In the genomic region with DNA sequence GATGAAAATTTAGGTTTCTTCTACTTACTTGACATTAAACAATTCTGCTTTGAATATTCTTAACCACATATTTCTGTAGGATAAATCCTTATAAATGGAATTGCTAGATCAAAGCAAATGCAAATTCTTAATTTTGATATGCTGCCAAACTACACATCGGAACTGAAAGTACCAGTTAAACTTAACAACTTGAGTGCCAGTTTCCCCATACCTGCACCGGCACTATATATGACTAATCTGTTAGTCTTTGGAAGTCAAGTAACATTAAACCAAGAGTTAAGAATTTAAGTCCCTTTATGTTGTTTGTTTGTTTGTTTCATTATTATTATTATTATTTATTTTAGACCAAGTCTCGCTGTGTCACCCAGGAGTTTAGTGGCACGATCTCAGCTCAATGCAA, we compare ENCODE assay signal across 19 cellular contexts.
DNase-seq lines count a peak whose midpoint lies in the region; ATAC-seq and TF ChIP-seq lines count a peak whose summit lies in the region.
"Had no signal": no experiment of that assay in that cellular context is flagged by ENCODE, and none has a peak within 500 bp of the region (broad histone marks: within the 10 kb centered on the region; RNA-seq: fewer than 3 reads in every experiment).

No MANE protein-coding gene starts in this region.

- H3K27me3 ChIP-seq in PC-3 (ENCODE audit: low read length) (no peaks in the 10 kb centered on the region), heart left ventricle (no peaks in the 10 kb centered on the region)
- H3K27me3 ChIP-seq: BE2C had no signal

- no peaks in the 10 kb centered on the region for H4K20me1 ChIP-seq in PC-3 (ENCODE audit: low read length)

- intact Hi-C loops in PC-3 (cut with micrococcal nuclease): no loop called here
- intact Hi-C loops in heart left ventricle (cut with DNase I): no loop called here

- H3K4me2 ChIP-seq in PC-3 (ENCODE audit: low read length): no peak overlapping the region
- H3K4me2 ChIP-seq: GM23338 had no signal

- BruUV-seq in PC-3 (replicated peaks; lab: Mats Ljungman, UMichigan): no TSS peak

- 79 to 84% (median 82%) methylated on average over 4 of the region's 4 CpGs for WGBS in heart left ventricle, 4 donors

- H3F3A ChIP-seq in PC-3 (ENCODE audit: low read length, unreplicated experiment): no peaks in the 10 kb centered on the region

- no peak for ATAC-seq in PC-3
- ATAC-seq in esophagus mucosa: peak; percentile 75
- no peak for ATAC-seq in heart left ventricle
- ATAC-seq in GM21786 (IDR thresholded peaks at IDR 0.05; ENCODE audit: unreplicated experiment): no peak
- ATAC-seq: GM23338, HepG2 had no signal

- POLR2A ChIA-PET in PC-3 (lab: Charles Lee; ENCODE audit: unreplicated experiment): no interaction called here

- TF ChIP-seq CTCF in PC-3 (conservative IDR thresholded peaks at IDR 0.05; ENCODE audit: low read depth, low read length) (no peak), heart left ventricle (IDR thresholded peaks at IDR 0.05) (no peak)

- H3K36me3 ChIP-seq in PC-3 (ENCODE audit: low read depth, low read length) (no peaks in the 10 kb centered on the region), heart left ventricle (no peaks in the 10 kb centered on the region)
- H3K36me3 ChIP-seq: BE2C had no signal

- H3K9ac ChIP-seq in PC-3 (ENCODE audit: low read length): no peak overlapping the region

- CTCF ChIA-PET in PC-3 (lab: Charles Lee): no interaction called here

- H3K27ac ChIP-seq in PC-3 (ENCODE audit: low read length) (no peak overlapping the region), heart left ventricle (no peak overlapping the region)

- H3K9me3 ChIP-seq in PC-3 (ENCODE audit: low read length): no peaks in the 10 kb centered on the region
- H3K9me3 ChIP-seq in heart left ventricle: no peaks in the 10 kb centered on the region
- H3K9me3 ChIP-seq: BE2C had no signal

- H3K4me1 ChIP-seq in PC-3 (ENCODE audit: insufficient read depth, low read length): peaks cover 7% of the 10 kb centered on the region; the same call in 1 of the 2 replicates
- H3K4me1 ChIP-seq in heart left ventricle: no peaks in the 10 kb centered on the region
- H3K4me1 ChIP-seq: BE2C had no signal

- H3K4me3 ChIP-seq in PC-3 (ENCODE audit: low read length) (no peak overlapping the region), heart left ventricle (no peak overlapping the region)
- H3K4me3 ChIP-seq: GM23338 had no signal

- peak; percentile 36 for DNase-seq in HPDE6-E6E7 (ENCODE audit: extremely low spot score)
- peak; percentile 41 for DNase-seq in PC-3
- no peak for DNase-seq in heart left ventricle
- no peak for DNase-seq in mesenteric fat pad (ENCODE audit: low spot score)
- no peak for DNase-seq in erythroblast (lab: John Stamatoyannopoulos, UW)
- DNase-seq: ACHN; BE2C; C1 segment of cervical spinal cord; CD4-positive, CD25-positive, alpha-beta regulatory T cell; CD8-positive, alpha-beta memory T cell; COR-L47; DMS79; GDM1; HCEC 1CT; HFFc6 had no signal

- no peaks in the 10 kb centered on the region for H3K79me2 ChIP-seq in PC-3 (ENCODE audit: low read length)

- H3K9me2 ChIP-seq in PC-3 (replicated peaks; ENCODE audit: low read length): no peaks in the 10 kb centered on the region

- no peak overlapping the region for H2AFZ ChIP-seq in PC-3 (ENCODE audit: low read length)
- H2AFZ ChIP-seq: GM23338 had no signal

- TF ChIP-seq POLR2A in heart left ventricle (IDR thresholded peaks at IDR 0.05) (no peak), erythroblast (IDR thresholded peaks at IDR 0.05; ENCODE audit: low read length) (no peak)

Comparison
In these comparisons a context has a peak if more than half of its experiments do, and no peak if none do; other contexts are left out.
1. DNase-seq: peak in HPDE6-E6E7 (single experiment) and PC-3 (single experiment); none in heart left ventricle (0 of 5), mesenteric fat pad (single experiment) and erythroblast (0 of 2).